ENCODE assay signal across 16 cellular contexts in the genomic region with DNA sequence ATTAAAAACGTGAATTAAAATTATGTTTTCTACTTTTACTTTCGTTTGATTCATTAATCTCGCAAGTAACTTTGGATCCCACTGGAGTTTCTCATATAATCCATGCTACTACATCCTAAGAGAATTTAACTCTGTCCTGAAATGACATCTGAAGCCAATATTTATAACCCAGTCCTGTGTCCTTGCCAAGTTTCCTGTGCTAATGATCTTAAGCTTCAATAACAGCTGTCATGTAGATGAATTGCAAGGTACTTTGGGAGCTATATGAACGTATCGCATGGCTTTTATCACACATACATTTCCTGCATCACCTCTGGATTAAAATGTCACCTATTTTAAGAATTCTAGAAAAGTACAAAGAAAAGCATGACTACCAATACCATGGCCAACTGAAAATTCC.
DNase-seq lines count a peak whose midpoint lies in the region; ATAC-seq and TF ChIP-seq lines count a peak whose summit lies in the region.
"Had no signal": no experiment of that assay in that cellular context is flagged by ENCODE, and none has a peak within 500 bp of the region (broad histone marks: within the 10 kb centered on the region; RNA-seq: fewer than 3 reads in every experiment).

No MANE protein-coding gene starts in this region.

- no peaks in the 10 kb centered on the region for H4K20me1 ChIP-seq in osteoblast (ENCODE audit: insufficient read depth, low read length)

- no peaks in the 10 kb centered on the region for H3K79me2 ChIP-seq in osteoblast (ENCODE audit: insufficient read depth, low read length)

- no peaks in the 10 kb centered on the region for H3K4me1 ChIP-seq in Panc1 (ENCODE audit: control insufficient read depth, insufficient read depth, low read length)
- peaks cover 10% of the 10 kb centered on the region for H3K4me1 ChIP-seq in osteoblast (ENCODE audit: insufficient read depth, low read length)

- CTCF ChIA-PET in Panc1 (lab: Charles Lee), result interaction anchor here (0.6 kb wide), 1 partner anchor 941 kb away, joined by 3 read pairs; no protein-coding TSS in a partner anchor

- POLR2A ChIA-PET in Panc1 (lab: Charles Lee), result no interaction called here

- H3K36me3 ChIP-seq in Panc1 (ENCODE audit: control insufficient read depth, insufficient read depth, low read length), result no peaks in the 10 kb centered on the region
- no peaks in the 10 kb centered on the region for H3K36me3 ChIP-seq in osteoblast (ENCODE audit: insufficient read depth, low read length)
- H3K36me3 ChIP-seq: right atrium auricular region, WERI-Rb-1 had no signal

- intact Hi-C loops in Panc1 (cut with micrococcal nuclease; ENCODE audit: unreplicated experiment) (no loop called here), posterior vena cava (cut with DNase I) (no loop called here)

- H3K9me3 ChIP-seq in Panc1 (ENCODE audit: control insufficient read depth, insufficient read depth, low read depth, low read length) (no peaks in the 10 kb centered on the region), osteoblast (ENCODE audit: low read depth, low read length) (no peaks in the 10 kb centered on the region)
- H3K9me3 ChIP-seq: right atrium auricular region had no signal

- H3K4me3 ChIP-seq in Panc1 (ENCODE audit: low read depth in 2 of 2, low read length in 2 of 2) (no peak overlapping the region), osteoblast (ENCODE audit: insufficient read depth, low read length) (no peak overlapping the region)
- H3K4me3 ChIP-seq: right atrium auricular region had no signal

- H3K27ac ChIP-seq in Panc1 (ENCODE audit: low read length) (peak overlapping the region; percentile 14; the same call in 1 of the 2 replicates), osteoblast (ENCODE audit: low read depth, low read length) (no peak overlapping the region)
- H3K27ac ChIP-seq: C4-2B, right atrium auricular region, WERI-Rb-1 had no signal

- peak overlapping the region; percentile 74 for H2AFZ ChIP-seq in osteoblast (ENCODE audit: low read length)

- H3K27me3 ChIP-seq in Panc1 (ENCODE audit: control insufficient read depth, insufficient read depth, low read length), result no peaks in the 10 kb centered on the region
- no peaks in the 10 kb centered on the region for H3K27me3 ChIP-seq in osteoblast (ENCODE audit: insufficient read depth, low read length)
- H3K27me3 ChIP-seq: right atrium auricular region had no signal

- TF ChIP-seq CTCF in Panc1 (IDR thresholded peaks at IDR 0.05), result no peak
- TF ChIP-seq CTCF in osteoblast (IDR thresholded peaks at IDR 0.05; ENCODE audit: extremely low read depth, low read depth, low read length), result no peak
- no peak for TF ChIP-seq CTCF in GM13977 (IDR thresholded peaks at IDR 0.05; ENCODE audit: extremely low read depth, insufficient read depth, missing control alignments)

- DNase-seq in GM03348 (ENCODE audit: low spot score) (peak; percentile 13), NCI-H1694 treated with DMSO at 0.1 percent for 48 hours (lab: John Stamatoyannopoulos, UW) (peak; percentile 85), Panc1 (ENCODE audit: low read depth, low spot score) (no peak), osteoblast (ENCODE audit: insufficient read length, low spot score, missing footprints) (no peak), GM13977 (ENCODE audit: low spot score) (no peak), posterior vena cava (ENCODE audit: low spot score) (no peak)
- no peak for DNase-seq in activated CD4-positive, alpha-beta T cell treated with anti-CD3 and anti-CD28 coated beads, Interleukin-2, amount 50 U/mL, for 1 hour
- DNase-seq: activated effector memory CD4-positive, alpha-beta T cell treated with Interleukin-2 at 50 U/mL for 16 hours; aorta; glutamatergic neuron; mesendoderm; NCI-H2029 treated with DMSO at 0.1 percent for 48 hours; stimulated activated CD4-positive, alpha-beta T cell treated with anti-CD3 and anti-CD28 coated beads, Interleukin-2, amount 100 ng/mL, for 24 hours; WERI-Rb-1 had no signal

- H3K4me2 ChIP-seq in osteoblast (ENCODE audit: insufficient read depth, low read length), result peak overlapping the region; percentile 21

- BruUV-seq in Panc1 (replicated peaks; lab: Mats Ljungman, UMichigan), result no TSS peak

- in situ Hi-C loops in Panc1 (cut with HindIII; ENCODE audit: low pct_unique_long_range_greater_than_20kb, low sequenced_read_pairs) (no loop called here), GM13977 (cut with MboI; ENCODE audit: low pct_unique_long_range_greater_than_20kb, low sequenced_read_pairs, unreplicated experiment) (no loop called here)

- no peak for ATAC-seq in Panc1

Comparison
In these comparisons a context has a peak if more than half of its experiments do, and no peak if none do; other contexts are left out.
1. DNase-seq: peak in GM03348 (single experiment) and NCI-H1694 treated with DMSO at 0.1 percent for 48 hours (single experiment); none in Panc1 (single experiment), osteoblast (single experiment), GM13977 (single experiment), posterior vena cava (single experiment) and activated CD4-positive, alpha-beta T cell treated with anti-CD3 and anti-CD28 coated beads, Interleukin-2, amount 50 U/mL, for 1 hour (single experiment).